24 cellular contexts compared by ENCODE assay signal in the genomic region with DNA sequence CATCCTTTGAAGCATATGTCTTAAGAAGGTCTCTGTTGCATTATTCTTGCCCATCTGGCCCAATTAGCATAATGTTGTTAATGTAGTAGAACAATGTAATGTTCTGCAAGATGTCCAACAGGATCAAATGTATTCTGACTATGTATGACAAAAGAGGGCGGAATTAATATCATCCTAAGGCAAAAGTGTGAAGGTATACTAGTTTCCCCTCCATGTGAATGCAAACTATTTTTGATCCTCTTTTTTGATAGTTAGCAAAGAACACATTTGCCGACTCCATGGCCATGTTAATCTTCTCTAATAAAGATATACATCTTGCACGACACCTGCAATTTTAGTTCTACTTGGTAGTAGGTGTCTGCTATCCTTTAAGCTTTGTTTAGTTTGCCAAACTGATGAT.
"Had no signal": no experiment of that assay in that cellular context is flagged by ENCODE, and none has a peak within 500 bp of the region (broad histone marks: within the 10 kb centered on the region; RNA-seq: fewer than 3 reads in every experiment).

No MANE protein-coding gene starts in this region.

- H3K4me3 ChIP-seq: colonic mucosa, coronary artery, dorsolateral prefrontal cortex, esophagus muscularis mucosa, esophagus squamous epithelium, gastrocnemius medialis, gastroesophageal sphincter, heart left ventricle, heart right ventricle, hepatocyte had no signal

- H3K36me3 ChIP-seq: colonic mucosa, esophagus muscularis mucosa, esophagus squamous epithelium, gastrocnemius medialis, gastroesophageal sphincter, heart left ventricle, heart right ventricle had no signal

- DNase-seq: colonic mucosa; cortex of kidney; dermis blood vessel endothelial cell; dorsolateral prefrontal cortex; effector CD4-positive, alpha-beta T cell; effector CD8-positive, alpha-beta T cell; effector memory CD4-positive, alpha-beta T cell; effector memory CD8-positive, alpha-beta T cell; endodermal cell; erythroblast; esophagus squamous epithelium; foreskin fibroblast; foreskin keratinocyte; foreskin melanocyte; gastrocnemius medialis; glutamatergic neuron; head of caudate nucleus; heart left ventricle; heart right ventricle had no signal

- H3K9me3 ChIP-seq: colonic mucosa, esophagus muscularis mucosa, esophagus squamous epithelium, gastrocnemius medialis had no signal

- H3K4me1 ChIP-seq: colonic mucosa, esophagus muscularis mucosa, esophagus squamous epithelium, foreskin keratinocyte, gastrocnemius medialis, gastroesophageal sphincter, heart left ventricle, heart right ventricle had no signal

- H3K27ac ChIP-seq: colonic mucosa, coronary artery, dorsolateral prefrontal cortex, epithelial cell of prostate, esophagus muscularis mucosa, esophagus squamous epithelium, foreskin keratinocyte, gastrocnemius medialis, gastroesophageal sphincter, heart left ventricle, heart right ventricle, hepatocyte had no signal
